In the genomic region with DNA sequence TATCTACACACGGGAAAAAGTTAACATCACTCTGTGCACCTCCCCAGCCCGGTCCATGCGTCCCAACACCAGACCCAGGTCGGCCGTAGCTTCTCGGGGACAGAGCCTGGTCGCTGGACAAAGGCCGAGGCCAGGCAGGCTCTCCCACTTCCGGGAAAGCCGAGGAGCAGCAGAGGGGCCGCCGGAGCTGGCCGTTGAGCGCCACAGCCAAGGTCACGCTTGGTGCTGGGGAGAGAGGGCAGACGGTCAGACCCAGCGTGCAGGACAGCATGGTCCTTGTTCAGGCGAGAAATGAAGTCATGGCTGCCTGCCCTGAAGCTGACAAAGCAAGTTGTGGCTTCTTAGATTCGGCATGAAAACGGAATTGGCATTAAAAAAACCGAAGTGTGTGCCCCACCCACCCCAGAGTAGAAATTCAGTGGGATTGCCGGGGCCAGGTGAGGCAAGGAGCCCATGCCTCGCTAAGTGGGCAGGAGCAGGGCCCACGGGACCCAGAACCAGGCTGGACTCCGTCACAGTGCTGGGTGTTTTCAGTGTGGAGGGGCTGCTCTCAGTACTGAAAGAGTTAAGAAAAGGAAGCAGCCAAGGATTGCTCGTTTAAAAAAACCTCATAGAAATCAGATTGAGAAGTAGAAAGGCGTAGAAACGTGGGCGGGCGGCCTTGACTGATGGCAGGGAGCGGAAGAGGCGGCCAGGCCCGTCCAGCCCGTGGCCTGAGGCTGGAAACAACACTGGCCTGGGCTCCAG, we compare ENCODE assay signal across 10 cellular contexts. TPM values are rescaled to one million over a fixed set of nuclear protein-coding genes. Genes with fewer than 3 reads are reported as not detected.
A peak's percentile ranks its signal among the peaks of the same experiment; 100 is the strongest.
DNase-seq lines count a peak whose midpoint lies in the region; ATAC-seq and TF ChIP-seq lines count a peak whose summit lies in the region.
"Had no signal": no experiment of that assay in that cellular context is flagged by ENCODE, and none has a peak within 500 bp of the region (broad histone marks: within the 10 kb centered on the region; RNA-seq: fewer than 3 reads in every experiment).

No MANE protein-coding gene starts in this region.

- peak overlapping the region; percentile 21 for H3K27ac Mint-ChIP-seq in nephron progenitor cell

- ATAC-seq in GM19035 (IDR thresholded peaks at IDR 0.05; ENCODE audit: unreplicated experiment) (no peak), HG03039 (IDR thresholded peaks at IDR 0.05; ENCODE audit: unreplicated experiment) (no peak)

- H3K9me3 ChIP-seq in Peyer's patch (no peaks in the 10 kb centered on the region), esophagus squamous epithelium (no peaks in the 10 kb centered on the region)

- DNase-seq in Peyer's patch: no peak
- DNase-seq in esophagus squamous epithelium (lab: John Stamatoyannopoulos, UW): no peak
- DNase-seq in nephron progenitor cell: no peak
- DNase-seq in NCI-H446 treated with DMSO at 0.1 percent for 48 hours (lab: John Stamatoyannopoulos, UW): no peak
- DNase-seq in NCI-H2196 (lab: John Stamatoyannopoulos, UW; ENCODE audit: unreplicated experiment): no peak
- DNase-seq: T-helper 9 cell had no signal

- H3K4me3 Mint-ChIP-seq in nephron progenitor cell: peak overlapping the region; percentile 66

- 32 to 43% methylated on average over 21 to 23 of the region's 34 CpGs for WGBS in esophagus squamous epithelium, 2 donors

- H3K36me3 ChIP-seq in Peyer's patch: peaks cover 0 to 47% (median 0%) of the 10 kb centered on the region in 3 donors
- peaks cover 0 to 69% (median 5%) of the 10 kb centered on the region in 3 donors for H3K36me3 ChIP-seq in esophagus squamous epithelium

- TF ChIP-seq POLR2A in Peyer's patch (IDR thresholded peaks at IDR 0.05): no peak
- no peak for TF ChIP-seq POLR2A in esophagus squamous epithelium (IDR thresholded peaks at IDR 0.05)

- peak overlapping the region; percentile 88 for H3K27ac ChIP-seq in 22Rv1
- H3K27ac ChIP-seq in Peyer's patch: peak overlapping the region; percentile 22 to 64 (median 54)
- peak overlapping the region; percentile 24 to 85 (median 65) for H3K27ac ChIP-seq in esophagus squamous epithelium
- H3K27ac ChIP-seq: KMS-11 had no signal

- no peaks in the 10 kb centered on the region for H3K27me3 Mint-ChIP-seq in nephron progenitor cell (ENCODE audit: low read depth, poor library complexity)

- intact Hi-C loops in esophagus squamous epithelium (cut with DNase I): no loop called here

- H3K4me3 ChIP-seq in Peyer's patch: peak overlapping the region in 1 of 4 donors; percentile 8
- peak overlapping the region in 1 of 4 donors; percentile 22 for H3K4me3 ChIP-seq in esophagus squamous epithelium

- H3K27me3 ChIP-seq in Peyer's patch (no peaks in the 10 kb centered on the region), esophagus squamous epithelium (no peaks in the 10 kb centered on the region)

- TF ChIP-seq CTCF in 22Rv1 (IDR thresholded peaks at IDR 0.05): no peak
- no peak for TF ChIP-seq CTCF in Peyer's patch (IDR thresholded peaks at IDR 0.05)
- no peak for TF ChIP-seq CTCF in esophagus squamous epithelium (IDR thresholded peaks at IDR 0.05)
- no peak for TF ChIP-seq CTCF in nephron progenitor cell (IDR thresholded peaks at IDR 0.05)

- no peaks in the 10 kb centered on the region for H3K9me3 Mint-ChIP-seq in nephron progenitor cell

- H3K4me1 Mint-ChIP-seq in nephron progenitor cell: peaks cover 50% of the 10 kb centered on the region

- H3K4me1 ChIP-seq in Peyer's patch: peaks cover 6 to 47% (median 25%) of the 10 kb centered on the region in 4 donors
- H3K4me1 ChIP-seq in esophagus squamous epithelium: peaks cover 43 to 54% (median 45%) of the 10 kb centered on the region in 3 donors

- H3K36me3 Mint-ChIP-seq in nephron progenitor cell (ENCODE audit: low read depth): no peaks in the 10 kb centered on the region

RNA-seq across cellular contexts. Expression of a gene that starts 4.3 kb away (rescaled TPM):
- total RNA-seq in Peyer's patch: 100 to 1,000 TPM; 155 to 216 (median 180) TPM
- total RNA-seq in esophagus squamous epithelium: 100 to 1,000 TPM in 3 of 4 donors, 10 to 100 TPM in 1; 84.2 to 212 (median 153) TPM

RNA-seq across cellular contexts. Expression of a gene that starts 9.7 kb away (rescaled TPM):
- total RNA-seq in Peyer's patch (10 to 100 TPM; 29.9 to 37.1 (median 31.4) TPM), esophagus squamous epithelium (10 to 100 TPM in 3 of 4 donors, 1 to 10 TPM in 1; 8.5 to 13.9 (median 11.3) TPM)

RNA-seq across cellular contexts. Expression of a gene that starts 18.5 kb away (rescaled TPM):
- total RNA-seq in Peyer's patch (10 to 100 TPM in 3 of 4 donors, 1 to 10 TPM in 1; 8.8 to 29.7 (median 17.4) TPM), esophagus squamous epithelium (1 to 10 TPM; 2.9 to 5.5 (median 3.3) TPM)
